Comparison of ENCODE assay signal across 16 cellular contexts in the genomic region with DNA sequence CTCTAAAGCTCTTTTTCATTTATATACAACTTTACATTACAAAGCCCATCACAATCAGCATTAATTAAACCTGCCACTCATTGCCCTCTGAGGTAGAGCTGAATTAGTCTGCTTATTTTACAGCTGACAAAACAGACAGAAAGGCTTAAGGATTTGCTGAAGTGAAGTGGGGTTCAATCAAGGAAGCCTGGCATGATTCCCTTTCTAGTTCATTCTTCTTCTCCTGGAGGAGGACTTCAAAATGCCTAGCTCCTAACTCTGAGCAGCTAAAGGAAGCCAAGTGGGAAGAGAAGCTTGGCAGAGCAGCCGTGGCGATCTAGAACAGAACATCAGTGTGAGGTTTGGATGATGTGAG.
"Had no signal": no experiment of that assay in that cellular context is flagged by ENCODE, and none has a peak within 500 bp of the region (broad histone marks: within the 10 kb centered on the region; RNA-seq: fewer than 3 reads in every experiment).

No MANE protein-coding gene starts in this region.

- H3K4me3 Mint-ChIP-seq: activated naive CD8-positive, alpha-beta T cell; activated T-helper 1 cell treated with anti-CD3 and anti-CD28 coated beads, Interleukin-12 subunit alpha, Interleukin-12 subunit beta, Interleukin-2, Interleukin-4 antibody, amounts not matched to agents 30 ng/mL and 10 ng/mL and 1 ng/mL, durations not matched to agents 14 hours and 24 hours and 36 hours; stimulated activated naive B cell treated with anti-CD40 and anti-IgM and Interleukin-4, amounts not matched to agents 10 μg/mL and 1 μg/mL and 100 μg/mL, for 72 hours had no signal

- H3K27me3 Mint-ChIP-seq: activated naive CD8-positive, alpha-beta T cell; stimulated activated naive B cell treated with anti-CD40 and anti-IgM and Interleukin-4, amounts not matched to agents 10 μg/mL and 1 μg/mL and 100 μg/mL, for 72 hours had no signal

- H3K27ac Mint-ChIP-seq: activated naive CD8-positive, alpha-beta T cell; activated T-helper 1 cell treated with anti-CD3 and anti-CD28 coated beads, Interleukin-12 subunit alpha, Interleukin-12 subunit beta, Interleukin-2, Interleukin-4 antibody, amounts not matched to agents 30 ng/mL and 10 ng/mL and 1 ng/mL, durations not matched to agents 14 hours and 24 hours and 36 hours; stimulated activated naive B cell treated with anti-CD40 and anti-IgM and Interleukin-4, amounts not matched to agents 10 μg/mL and 1 μg/mL and 100 μg/mL, for 72 hours had no signal

- H3K9me3 Mint-ChIP-seq: activated T-helper 1 cell treated with anti-CD3 and anti-CD28 coated beads, Interleukin-12 subunit alpha, Interleukin-12 subunit beta, Interleukin-2, Interleukin-4 antibody, amounts not matched to agents 30 ng/mL and 10 ng/mL and 1 ng/mL, durations not matched to agents 14 hours and 24 hours and 36 hours; stimulated activated naive B cell treated with anti-CD40 and anti-IgM and Interleukin-4, amounts not matched to agents 10 μg/mL and 1 μg/mL and 100 μg/mL, for 72 hours had no signal

- H3K36me3 Mint-ChIP-seq: activated naive CD8-positive, alpha-beta T cell; stimulated activated naive B cell treated with anti-CD40 and anti-IgM and Interleukin-4, amounts not matched to agents 10 μg/mL and 1 μg/mL and 100 μg/mL, for 72 hours had no signal

- H3K36me3 ChIP-seq: heart left ventricle, left lung, neutrophil, pancreas, spleen, tibial artery had no signal

- H3K27me3 ChIP-seq: body of pancreas, heart left ventricle, left lung, neutrophil, pancreas, spleen, tibial artery had no signal

- DNase-seq: activated CD4-positive, alpha-beta T cell treated with anti-CD3 and anti-CD28 coated beads, Interleukin-2, amount 50 U/mL, for 4 hours; amniotic stem cell; body of pancreas; central memory CD4-positive, alpha-beta T cell; erythroblast; heart left ventricle; left lung; pancreas; spleen; stimulated activated CD4-positive, alpha-beta T cell treated with anti-CD3 and anti-CD28 coated beads, Interleukin-4, amount 100 ng/mL, for 4 hours; stimulated activated naive B cell treated with anti-CD40 and anti-IgM and Interleukin-4, amounts not matched to agents 10 μg/mL and 1 μg/mL and 100 μg/mL, for 72 hours; SW 1271; tibial artery had no signal

- ATAC-seq: body of pancreas; heart left ventricle; left lung; pancreas; stimulated activated naive B cell treated with anti-CD40 and anti-IgM and Interleukin-4, amounts not matched to agents 10 μg/mL and 1 μg/mL and 100 μg/mL, for 72 hours had no signal

- H3K4me3 ChIP-seq: body of pancreas, heart left ventricle, left lung, pancreas, spleen, tibial artery had no signal

- H3K9me3 ChIP-seq: body of pancreas, heart left ventricle, left lung, neutrophil, pancreas, spleen, tibial artery had no signal

- H3K27ac ChIP-seq: body of pancreas, heart left ventricle, left lung, neutrophil, pancreas, spleen, tibial artery had no signal

- H3K4me1 ChIP-seq: body of pancreas, left lung, pancreas, spleen, tibial artery had no signal
